8 cellular contexts compared by ENCODE assay signal in genomic region chr3:69439683-69440270, GRCh38. TPM values are rescaled to one million over a fixed set of nuclear protein-coding genes. Genes with fewer than 3 reads are reported as not detected.
A peak's percentile ranks its signal among the peaks of the same experiment; 100 is the strongest.
DNase-seq lines count a peak whose midpoint lies in the region; ATAC-seq, FAIRE-seq and TF ChIP-seq lines count a peak whose summit lies in the region.

No MANE protein-coding gene starts in this region.

- H3K4me3 Mint-ChIP-seq in activated CD4-positive, alpha-beta T cell treated with anti-CD3 and anti-CD28 coated beads, Interleukin-2, amount 10 ng/mL, durations not matched to agents 7 days and 5 days = no peak overlapping the region

- peaks cover 2% of the 10 kb centered on the region for H3K4me1 Mint-ChIP-seq in activated CD4-positive, alpha-beta T cell treated with anti-CD3 and anti-CD28 coated beads, Interleukin-2, amount 10 ng/mL, durations not matched to agents 7 days and 5 days

- DNase-seq in COLO829 (ENCODE audit: low spot score) (peak; percentile 42), cerebellar cortex (ENCODE audit: low spot score) (peak; percentile 10), medulla oblongata (ENCODE audit: extremely low spot score) (peak; percentile 78), H54 (ENCODE audit: insufficient read length, low spot score) (no peak), NCI-H1694 treated with DMSO at 0.1 percent for 48 hours (lab: John Stamatoyannopoulos, UW) (no peak)
- no peak for DNase-seq in activated CD4-positive, alpha-beta T cell treated with anti-CD3 and anti-CD28 coated beads, Interleukin-2, amount 10 ng/mL, durations not matched to agents 7 days and 5 days

- no peaks in the 10 kb centered on the region for H3K9me3 Mint-ChIP-seq in activated CD4-positive, alpha-beta T cell treated with anti-CD3 and anti-CD28 coated beads, Interleukin-2, amount 10 ng/mL, durations not matched to agents 7 days and 5 days

- no peak for FAIRE-seq in H54 (lab: Jason Lieb, UNC)

- TF ChIP-seq POLR2A in H54 (IDR thresholded peaks at IDR 0.05; ENCODE audit: low read depth, low read length) = no peak

- ATAC-seq in HG03439 (IDR thresholded peaks at IDR 0.05; ENCODE audit: unreplicated experiment) = no peak

- no peak for TF ChIP-seq EP300 in Ishikawa (IDR thresholded peaks at IDR 0.05; ENCODE audit: borderline replicate concordance)

- H3K27ac Mint-ChIP-seq in activated CD4-positive, alpha-beta T cell treated with anti-CD3 and anti-CD28 coated beads, Interleukin-2, amount 10 ng/mL, durations not matched to agents 7 days and 5 days = no peak overlapping the region

- POLR2A ChIA-PET in activated CD4-positive, alpha-beta T cell treated with anti-CD3 and anti-CD28 coated beads, Interleukin-2, amount 10 ng/mL, durations not matched to agents 7 days and 5 days (lab: Charles Lee) = no interaction called here

- CTCF ChIA-PET in activated CD4-positive, alpha-beta T cell treated with anti-CD3 and anti-CD28 coated beads, Interleukin-2, amount 10 ng/mL, durations not matched to agents 7 days and 5 days (lab: Charles Lee) = no interaction called here

- peak; percentile 43 for TF ChIP-seq RAD21 in Ishikawa (IDR thresholded peaks at IDR 0.05; ENCODE audit: low read depth)

- no peaks in the 10 kb centered on the region for H3K27me3 Mint-ChIP-seq in activated CD4-positive, alpha-beta T cell treated with anti-CD3 and anti-CD28 coated beads, Interleukin-2, amount 10 ng/mL, durations not matched to agents 7 days and 5 days

- no peaks in the 10 kb centered on the region for H3K36me3 Mint-ChIP-seq in activated CD4-positive, alpha-beta T cell treated with anti-CD3 and anti-CD28 coated beads, Interleukin-2, amount 10 ng/mL, durations not matched to agents 7 days and 5 days (ENCODE audit: low read depth)

TF ChIP-seq in Ishikawa, 13 proteins besides CTCF, POLR2A, EP300 and RAD21:
- TF ChIP-seq MAX (IDR thresholded peaks at IDR 0.05) (no peak), REST (IDR thresholded peaks at IDR 0.05; ENCODE audit: low read depth) (no peak), FOXM1 (IDR thresholded peaks at IDR 0.05; ENCODE audit: borderline replicate concordance, low read depth) (no peak)

RNA-seq across cellular contexts. Expression of gene FRMD4B, which starts 53.9 kb away (rescaled TPM):
- total RNA-seq in activated CD4-positive, alpha-beta T cell treated with anti-CD3 and anti-CD28 coated beads, Interleukin-2, amount 10 ng/mL, durations not matched to agents 7 days and 5 days = 1 to 10 TPM; 6.9 to 8.2 TPM

Comparison
In these comparisons a context has a peak if more than half of its experiments do, and no peak if none do; other contexts are left out.
1. DNase-seq: peak in COLO829 (single experiment), cerebellar cortex (single experiment) and medulla oblongata (single experiment); none in H54 (single experiment), NCI-H1694 treated with DMSO at 0.1 percent for 48 hours (single experiment) and activated CD4-positive, alpha-beta T cell treated with anti-CD3 and anti-CD28 coated beads, Interleukin-2, amount 10 ng/mL, durations not matched to agents 7 days and 5 days (single experiment).